Comparison of ENCODE assay signal across 21 cellular contexts in genomic region chr12:57780284-57780897, GRCh38. TPM values are rescaled to one million over a fixed set of nuclear protein-coding genes. Genes with fewer than 3 reads are reported as not detected.
DNase-seq lines count a peak whose midpoint lies in the region; ATAC-seq and TF ChIP-seq lines count a peak whose summit lies in the region.
"Had no signal": no experiment of that assay in that cellular context is flagged by ENCODE, and none has a peak within 500 bp of the region (broad histone marks: within the 10 kb centered on the region; RNA-seq: fewer than 3 reads in every experiment).

No MANE protein-coding gene starts in this region.

- intact Hi-C loops in psoas muscle (cut with DNase I): no loop called here

- TF ChIP-seq CTCF in psoas muscle (IDR thresholded peaks at IDR 0.05): no peak

- no peaks in the 10 kb centered on the region for H3K27me3 Mint-ChIP-seq in stimulated activated naive CD8-positive, alpha-beta T cell treated with anti-CD3 and anti-CD28 coated beads, Interleukin-15, Interleukin-2, amounts not matched to agents 100 ng/mL and 50 ng/mL, for 24 hours
- no peaks in the 10 kb centered on the region for H3K27me3 Mint-ChIP-seq in effector memory CD8-positive, alpha-beta T cell

- DNase-seq in stimulated activated naive CD8-positive, alpha-beta T cell treated with anti-CD3 and anti-CD28 coated beads, Interleukin-15, Interleukin-2, amounts not matched to agents 100 U/mL and 50 U/mL, for 24 hours: no peak
- DNase-seq in SJSA1 (ENCODE audit: low read depth in 1 of 2, low spot score in 2 of 2) (peak; percentile 71 to 83), psoas muscle (no peak)
- no peak for DNase-seq in effector memory CD8-positive, alpha-beta T cell
- DNase-seq in stimulated activated CD4-positive, alpha-beta T cell treated with anti-CD3 and anti-CD28 coated beads, Interleukin-2, amount 100 ng/mL, for 48 hours: no peak
- DNase-seq: activated effector memory CD4-positive, alpha-beta T cell treated with anti-CD3 and anti-CD28 coated beads, Interleukin-2, amount 50 U/mL, for 16 hours; body of pancreas; esophagus squamous epithelium; foreskin keratinocyte; HCEC 1CT; head of caudate nucleus; NCI-H446 treated with DMSO at 0.1 percent for 48 hours; nucleus accumbens; stimulated activated CD4-positive, alpha-beta T cell treated with anti-CD3 and anti-CD28 coated beads, Interleukin-4, amount 100 ng/mL, for 24 hours; trophoblast cell had no signal

- H3K4me1 Mint-ChIP-seq in stimulated activated naive CD8-positive, alpha-beta T cell treated with anti-CD3 and anti-CD28 coated beads, Interleukin-15, Interleukin-2, amounts not matched to agents 100 ng/mL and 50 ng/mL, for 24 hours (ENCODE audit: low read depth): peaks cover 33% of the 10 kb centered on the region
- peaks cover 29 to 32% of the 10 kb centered on the region in 2 donors for H3K4me1 Mint-ChIP-seq in effector memory CD8-positive, alpha-beta T cell (ENCODE audit: low read depth in 2 of 2)

- H3K27ac Mint-ChIP-seq in stimulated activated naive CD8-positive, alpha-beta T cell treated with anti-CD3 and anti-CD28 coated beads, Interleukin-15, Interleukin-2, amounts not matched to agents 100 ng/mL and 50 ng/mL, for 24 hours: peak overlapping the region; percentile 16
- peak overlapping the region; percentile 99 for H3K27ac Mint-ChIP-seq in effector memory CD8-positive, alpha-beta T cell

- H3K27me3 ChIP-seq in SJSA1 (replicated peaks): no peaks in the 10 kb centered on the region
- H3K27me3 ChIP-seq in psoas muscle (ENCODE audit: insufficient read depth in 3 of 3, low read length in 2 of 3): no peaks in the 10 kb centered on the region
- H3K27me3 ChIP-seq: body of pancreas, esophagus squamous epithelium, foreskin keratinocyte had no signal

- H3K4me1 ChIP-seq in SJSA1 (replicated peaks) (peaks cover 16% of the 10 kb centered on the region), psoas muscle (peaks cover 17% of the 10 kb centered on the region)
- H3K4me1 ChIP-seq: foreskin keratinocyte, prostate gland had no signal

- ATAC-seq in stimulated activated naive CD8-positive, alpha-beta T cell treated with anti-CD3 and anti-CD28 coated beads, Interleukin-15, Interleukin-2, amounts not matched to agents 100 U/mL and 50 U/mL, for 24 hours: no peak
- ATAC-seq in effector memory CD8-positive, alpha-beta T cell (replicated peaks): no peak
- ATAC-seq in psoas muscle (no peak), HG03342 (IDR thresholded peaks at IDR 0.05; ENCODE audit: unreplicated experiment) (no peak), GM21786 (IDR thresholded peaks at IDR 0.05; ENCODE audit: unreplicated experiment) (no peak)
- ATAC-seq: activated CD4-positive, CD25-positive, alpha-beta regulatory T cell treated with anti-CD3 and anti-CD28 coated beads, Interleukin-2, amount 50 U/mL, for 24 hours; body of pancreas; foreskin keratinocyte; sciatic nerve had no signal

- H3K4me3 Mint-ChIP-seq in stimulated activated naive CD8-positive, alpha-beta T cell treated with anti-CD3 and anti-CD28 coated beads, Interleukin-15, Interleukin-2, amounts not matched to agents 100 ng/mL and 50 ng/mL, for 24 hours: no peak overlapping the region
- peak overlapping the region in 1 of 2 donors; percentile 100 for H3K4me3 Mint-ChIP-seq in effector memory CD8-positive, alpha-beta T cell

- WGBS in psoas muscle, 3 donors: 71 to 91% (median 77%) methylated on average over 4 of the region's 4 CpGs

- H3K36me3 Mint-ChIP-seq in stimulated activated naive CD8-positive, alpha-beta T cell treated with anti-CD3 and anti-CD28 coated beads, Interleukin-15, Interleukin-2, amounts not matched to agents 100 ng/mL and 50 ng/mL, for 24 hours (ENCODE audit: low read depth): peaks cover 22% of the 10 kb centered on the region
- H3K36me3 Mint-ChIP-seq in effector memory CD8-positive, alpha-beta T cell (ENCODE audit: insufficient read depth): peaks cover 24% of the 10 kb centered on the region

- no peak overlapping the region for H3K4me3 ChIP-seq in SJSA1
- H3K4me3 ChIP-seq in psoas muscle: no peak overlapping the region
- H3K4me3 ChIP-seq: body of pancreas, esophagus squamous epithelium, prostate gland had no signal

- H3K36me3 ChIP-seq in SJSA1 (peaks cover 71% of the 10 kb centered on the region), psoas muscle (ENCODE audit: insufficient read depth in 1 of 2, low read depth in 1 of 2) (peaks cover 0 to 33% of the 10 kb centered on the region in 2 donors)
- H3K36me3 ChIP-seq: prostate gland had no signal

- no peaks in the 10 kb centered on the region for H3K9me3 Mint-ChIP-seq in stimulated activated naive CD8-positive, alpha-beta T cell treated with anti-CD3 and anti-CD28 coated beads, Interleukin-15, Interleukin-2, amounts not matched to agents 100 ng/mL and 50 ng/mL, for 24 hours
- H3K9me3 Mint-ChIP-seq in effector memory CD8-positive, alpha-beta T cell: no peaks in the 10 kb centered on the region

- H3K27ac ChIP-seq in SJSA1: no peak overlapping the region
- H3K27ac ChIP-seq in psoas muscle: no peak overlapping the region
- H3K27ac ChIP-seq: esophagus squamous epithelium, foreskin keratinocyte, prostate gland had no signal

- H3K9me3 ChIP-seq in SJSA1 (replicated peaks) (no peaks in the 10 kb centered on the region), psoas muscle (no peaks in the 10 kb centered on the region)
- H3K9me3 ChIP-seq: body of pancreas, esophagus squamous epithelium, prostate gland had no signal

RNA-seq across cellular contexts. Expression of gene TSFM, which starts 2.2 kb away (rescaled TPM):
- total RNA-seq in SJSA1 (2014; rRNA removed; shearing (Covaris generic)): 591 and 596 TPM in 2 replicates
- 10 to 100 TPM; 31.5 to 52.8 (median 50.2) TPM for total RNA-seq in psoas muscle
- 10 to 100 TPM; 39.5 to 74.3 (median 59.2) TPM for polyA plus RNA-seq in psoas muscle

RNA-seq across cellular contexts. Expression of gene EEF1AKMT3, which starts 8.0 kb away (rescaled TPM):
- 53.1 and 62.2 TPM in 2 replicates for total RNA-seq in SJSA1 (2014; rRNA removed; shearing (Covaris generic))
- 1 to 10 TPM in 3 of 4 donors, under 1 TPM in 1; 0.89 to 1.9 (median 1.4) TPM for total RNA-seq in psoas muscle
- 1 to 10 TPM in 1 of 3 donors, under 1 TPM in 2; 0.62 to 2.0 (median 0.66) TPM for polyA plus RNA-seq in psoas muscle

RNA-seq across cellular contexts. Expression of gene METTL1, which starts 8.5 kb away (rescaled TPM):
- total RNA-seq in SJSA1 (2014; rRNA removed; shearing (Covaris generic)): 173 and 193 TPM in 2 replicates
- 10 to 100 TPM; 24.3 to 56.5 (median 30.4) TPM for total RNA-seq in psoas muscle
- polyA plus RNA-seq in psoas muscle: 10 to 100 TPM; 18.8 to 80.9 (median 19.0) TPM

RNA-seq across cellular contexts. Expression of gene CYP27B1, which starts 13.5 kb away (rescaled TPM):
- total RNA-seq in SJSA1 (2014; rRNA removed; shearing (Covaris generic)): 12.9 and 21.9 TPM in 2 replicates
- total RNA-seq in psoas muscle: under 1 TPM in 3 of 4 donors, not detected in 1; 0.42 to 0.54 (median 0.50) TPM
- polyA plus RNA-seq in psoas muscle: under 1 TPM in 2 of 3 donors, not detected in 1; 0.06 to 0.10 TPM

RNA-seq across cellular contexts. Expression of gene MARCHF9, which starts 25.5 kb away (rescaled TPM):
- 88.7 and 107 TPM in 2 replicates for total RNA-seq in SJSA1 (2014; rRNA removed; shearing (Covaris generic))
- 1 to 10 TPM; 7.8 to 9.4 (median 8.8) TPM for total RNA-seq in psoas muscle
- polyA plus RNA-seq in psoas muscle: 1 to 10 TPM; 5.7 to 8.8 (median 7.2) TPM

Comparison
In these comparisons a context has a peak if more than half of its experiments do, and no peak if none do; other contexts are left out.
1. DNase-seq: peak in SJSA1 (2 of 2); none in stimulated activated naive CD8-positive, alpha-beta T cell treated with anti-CD3 and anti-CD28 coated beads, Interleukin-15, Interleukin-2, amounts not matched to agents 100 U/mL and 50 U/mL, for 24 hours (single experiment), effector memory CD8-positive, alpha-beta T cell (0 of 3), psoas muscle (0 of 2) and stimulated activated CD4-positive, alpha-beta T cell treated with anti-CD3 and anti-CD28 coated beads, Interleukin-2, amount 100 ng/mL, for 48 hours (0 of 2).
2. RNA of gene TSFM, which starts 2.2 kb away (total RNA-seq): 591 to 596 TPM in SJSA1; 31.5 to 52.8 TPM in psoas muscle; every median in the first group is over 10 times any median in the second.
3. RNA of gene EEF1AKMT3, which starts 8.0 kb away (total RNA-seq): 53.1 to 62.2 TPM in SJSA1; 0.89 to 1.9 TPM in psoas muscle; every median in the first group is over 10 times any median in the second.